Comparison of ENCODE assay signal across 27 cellular contexts in the genomic region with DNA sequence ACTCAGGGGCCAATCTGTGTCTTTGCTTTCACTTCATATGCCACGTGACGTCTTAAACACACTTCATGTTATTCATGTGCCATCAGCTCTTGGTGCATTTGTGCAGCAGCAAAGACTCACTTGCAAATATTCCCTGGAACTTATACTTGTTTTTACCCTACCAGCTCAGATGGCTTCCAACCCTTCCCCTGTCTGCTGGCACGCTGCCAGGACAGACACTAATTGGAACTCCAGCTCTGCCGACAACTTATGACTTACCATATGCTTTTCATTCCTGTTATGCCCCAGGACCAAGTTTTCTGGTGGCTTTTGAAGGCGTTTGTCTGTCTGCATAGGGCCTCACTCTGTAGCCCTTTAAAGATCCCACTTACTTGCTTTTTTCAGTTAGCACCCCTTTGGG.
"Had no signal": no experiment of that assay in that cellular context is flagged by ENCODE, and none has a peak within 500 bp of the region (broad histone marks: within the 10 kb centered on the region; RNA-seq: fewer than 3 reads in every experiment).

No MANE protein-coding gene starts in this region.

- H3K4me1 ChIP-seq: gastrocnemius medialis, lower lobe of right lung, psoas muscle, spleen, testis, tibial artery had no signal

- H3K36me3 Mint-ChIP-seq: naive thymus-derived CD8-positive, alpha-beta T cell; stimulated activated memory B cell treated with anti-CD40 and anti-IgM and Interleukin-4, amounts not matched to agents 10 μg/mL and 1 μg/mL and 100 μg/mL, for 72 hours; type B pancreatic cell had no signal

- FAIRE-seq: keratinocyte had no signal

- H3K27ac Mint-ChIP-seq: dendritic cell treated with granulocyte-macrophage colony-stimulating factor and Interleukin-4, amounts not matched to agents 40 ng/mL and 50 ng/mL, for 4 days; endodermal cell; naive thymus-derived CD8-positive, alpha-beta T cell; nephron progenitor cell; stimulated activated memory B cell treated with anti-CD40 and anti-IgM and Interleukin-4, amounts not matched to agents 10 μg/mL and 1 μg/mL and 100 μg/mL, for 72 hours; type B pancreatic cell had no signal

- DNase-seq: effector CD8-positive, alpha-beta T cell; endodermal cell; foreskin fibroblast; gastrocnemius medialis; head of caudate nucleus; left ventricle myocardium superior; lower lobe of right lung; naive thymus-derived CD8-positive, alpha-beta T cell; nephron progenitor cell; occipital lobe; ovary; posterior cingulate gyrus; psoas muscle; right cardiac atrium; spleen; stimulated activated CD4-positive, alpha-beta T cell treated with anti-CD3 and anti-CD28 coated beads, Interleukin-4, amount 100 ng/mL, for 4 hours; stimulated activated naive CD8-positive, alpha-beta T cell treated with anti-CD3 and anti-CD28 coated beads, Interleukin-15, Interleukin-2, amounts not matched to agents 100 U/mL and 50 U/mL, for 24 hours; substantia nigra; testis; tibial artery had no signal

- H3K27me3 ChIP-seq: gastrocnemius medialis, ovary, spleen, testis, tibial artery had no signal

- H3K9me3 Mint-ChIP-seq: nephron progenitor cell had no signal

- H3K27me3 Mint-ChIP-seq: dendritic cell treated with granulocyte-macrophage colony-stimulating factor and Interleukin-4, amounts not matched to agents 40 ng/mL and 50 ng/mL, for 4 days; stimulated activated memory B cell treated with anti-CD40 and anti-IgM and Interleukin-4, amounts not matched to agents 10 μg/mL and 1 μg/mL and 100 μg/mL, for 72 hours; type B pancreatic cell had no signal

- H3K27ac ChIP-seq: epithelial cell of prostate, gastrocnemius medialis, lower lobe of right lung, ovary, psoas muscle, skin epidermis, spleen, testis, tibial artery had no signal

- H3K4me3 Mint-ChIP-seq: dendritic cell treated with granulocyte-macrophage colony-stimulating factor and Interleukin-4, amounts not matched to agents 40 ng/mL and 50 ng/mL, for 4 days; endodermal cell; naive thymus-derived CD8-positive, alpha-beta T cell; nephron progenitor cell; stimulated activated memory B cell treated with anti-CD40 and anti-IgM and Interleukin-4, amounts not matched to agents 10 μg/mL and 1 μg/mL and 100 μg/mL, for 72 hours; type B pancreatic cell had no signal

- H3K36me3 ChIP-seq: gastrocnemius medialis, lower lobe of right lung, ovary, spleen, tibial artery had no signal

- H3K4me3 ChIP-seq: gastrocnemius medialis, lower lobe of right lung, ovary, psoas muscle, skin epidermis, spleen, testis, tibial artery had no signal

- H3K9me3 ChIP-seq: gastrocnemius medialis, lower lobe of right lung, ovary, psoas muscle, testis, tibial artery had no signal

- ATAC-seq: esophagus mucosa; gastrocnemius medialis; left ventricle myocardium superior; lower lobe of right lung; naive thymus-derived CD8-positive, alpha-beta T cell; psoas muscle; right cardiac atrium; stimulated activated memory B cell treated with anti-CD40 and anti-IgM and Interleukin-4, amounts not matched to agents 10 μg/mL and 1 μg/mL and 100 μg/mL, for 72 hours; stimulated activated naive CD8-positive, alpha-beta T cell treated with anti-CD3 and anti-CD28 coated beads, Interleukin-15, Interleukin-2, amounts not matched to agents 100 U/mL and 50 U/mL, for 24 hours had no signal

- H3K4me1 Mint-ChIP-seq: endodermal cell; nephron progenitor cell; stimulated activated memory B cell treated with anti-CD40 and anti-IgM and Interleukin-4, amounts not matched to agents 10 μg/mL and 1 μg/mL and 100 μg/mL, for 72 hours had no signal
